Comparison of ENCODE assay signal across 26 cellular contexts in genomic region chr11:106708348-106708747, GRCh38.
DNase-seq lines count a peak whose midpoint lies in the region; ATAC-seq and TF ChIP-seq lines count a peak whose summit lies in the region.
"Had no signal": no experiment of that assay in that cellular context is flagged by ENCODE, and none has a peak within 500 bp of the region (broad histone marks: within the 10 kb centered on the region; RNA-seq: fewer than 3 reads in every experiment).

No MANE protein-coding gene starts in this region.

- TF ChIP-seq CTCF in spleen (IDR thresholded peaks at IDR 0.05 in 8 of 11, conservative IDR thresholded peaks at IDR 0.05 in 3 of 11): no peak

- H3K79me1 ChIP-seq in mesenchymal stem cell (replicated peaks; ENCODE audit: low read length, poor library complexity, severe bottlenecking): no peaks in the 10 kb centered on the region

- ATAC-seq in HG03196 (IDR thresholded peaks at IDR 0.05; ENCODE audit: unreplicated experiment): no peak
- ATAC-seq in natural killer cell treated with Interleukin-12 subunit alpha and Interleukin-12 subunit beta and Interleukin-15 and Interleukin-18, amount 100 ng/mL, for 72 hours: no peak

- no peak overlapping the region for H2BK12ac ChIP-seq in mesenchymal stem cell (ENCODE audit: low read length in 2 of 2)

- H3K4me3 ChIP-seq in mesenchymal stem cell (ENCODE audit: insufficient read depth in 1 of 2, low read depth in 1 of 2, low read length in 2 of 2) (no peak overlapping the region), spleen (no peak overlapping the region)
- H3K4me3 ChIP-seq: BLaER1 treated with 17β-estradiol and CSF1 and Interleukin-3, amounts not matched to agents 10 nM and 100 nM; HAP-1 had no signal

- H3K27me3 ChIP-seq in mesenchymal stem cell (ENCODE audit: control insufficient read depth in 1 of 2, insufficient read depth in 1 of 2, low read length in 2 of 2) (no peaks in the 10 kb centered on the region), spleen (replicated peaks in 1 of 7) (no peaks in the 10 kb centered on the region)
- H3K27me3 ChIP-seq: BLaER1 treated with 17β-estradiol and CSF1 and Interleukin-3, amounts not matched to agents 10 nM and 100 nM had no signal

- H2AK5ac ChIP-seq in mesenchymal stem cell (ENCODE audit: low read length, severe bottlenecking): peak overlapping the region; percentile 42

- intact Hi-C loops in spleen (cut with DNase I; ENCODE audit: low total_unique reads): no loop called here

- 44% methylated on average over 6 of the region's 7 CpGs for WGBS in mesenchymal stem cell
- 65 to 74% (median 68%) methylated on average over 7 of the region's 7 CpGs for WGBS in spleen, 5 donors

- DNase-seq in NCI-H2227 (lab: John Stamatoyannopoulos, UW; ENCODE audit: unreplicated experiment): peak; percentile 1
- no peak for DNase-seq in NCI-H2227 treated with DMSO at 0.1 percent for 48 hours (lab: John Stamatoyannopoulos, UW)
- DNase-seq in KBM-7: peak; percentile 1
- peak; percentile 18 for DNase-seq in mesenchymal stem cell
- peak; percentile 16 for DNase-seq in spleen
- no peak for DNase-seq in SIG-M5 (lab: John Stamatoyannopoulos, UW)
- DNase-seq in natural killer cell treated with Interleukin-12 subunit alpha and Interleukin-12 subunit beta and Interleukin-15 and Interleukin-18, amount 100 ng/mL, for 72 hours (ENCODE audit: low spot score): no peak
- DNase-seq: AML-193; CD4-positive, alpha-beta memory T cell; COR-L47; GOT3; HFFc6; NCI-H1048; NCI-H1417; NCI-H1694; NCI-H2029 treated with DMSO at 0.1 percent for 48 hours; NCI-H2171 treated with DMSO at 0.1 percent for 48 hours; NCI-H446; NCI-H524 treated with DMSO at 0.1 percent for 48 hours; NCI-H774; SK-N-SH; SW 1271 had no signal

- H3K27ac ChIP-seq in mesenchymal stem cell (ENCODE audit: low read length, poor library complexity, severe bottlenecking) (no peak overlapping the region), spleen (no peak overlapping the region)
- H3K27ac ChIP-seq: BLaER1 treated with 17β-estradiol and CSF1 and Interleukin-3, amounts not matched to agents 10 nM and 100 nM had no signal

- H3K4me3 Mint-ChIP-seq in natural killer cell treated with Interleukin-12 subunit alpha and Interleukin-12 subunit beta and Interleukin-15 and Interleukin-18, amount 100 ng/mL, for 72 hours: no peak overlapping the region
- H3K4me3 Mint-ChIP-seq: CD4-positive, alpha-beta memory T cell; HFFc6; IgD-negative memory B cell had no signal

- H3K14ac ChIP-seq in mesenchymal stem cell (ENCODE audit: low read length in 2 of 2): no peak overlapping the region

- H3K36me3 Mint-ChIP-seq in natural killer cell treated with Interleukin-12 subunit alpha and Interleukin-12 subunit beta and Interleukin-15 and Interleukin-18, amount 100 ng/mL, for 72 hours: no peaks in the 10 kb centered on the region
- H3K36me3 Mint-ChIP-seq: CD4-positive, alpha-beta memory T cell; IgD-negative memory B cell had no signal

- H2BK120ac ChIP-seq in mesenchymal stem cell (ENCODE audit: low read depth, low read length): no peak overlapping the region

- no peak overlapping the region for H2BK15ac ChIP-seq in mesenchymal stem cell (ENCODE audit: low read depth, poor library complexity, severe bottlenecking)

- in situ Hi-C loops in KBM-7 (cut with MboI; ENCODE audit: low pct_unique_long_range_greater_than_20kb, low sequenced_read_pairs): no loop called here

- H3K9ac ChIP-seq in mesenchymal stem cell (ENCODE audit: low read length): no peak overlapping the region
- H3K9ac ChIP-seq: BLaER1 treated with 17β-estradiol and CSF1 and Interleukin-3, amounts not matched to agents 10 nM and 100 nM; SK-N-SH had no signal

- H3K9me3 ChIP-seq in mesenchymal stem cell (ENCODE audit: control insufficient read depth, low read length): no peaks in the 10 kb centered on the region
- no peaks in the 10 kb centered on the region for H3K9me3 ChIP-seq in spleen
- H3K9me3 ChIP-seq: BLaER1 treated with 17β-estradiol and CSF1 and Interleukin-3, amounts not matched to agents 10 nM and 100 nM; HAP-1; SK-N-SH had no signal

- no peaks in the 10 kb centered on the region for H3K4me1 Mint-ChIP-seq in natural killer cell treated with Interleukin-12 subunit alpha and Interleukin-12 subunit beta and Interleukin-15 and Interleukin-18, amount 100 ng/mL, for 72 hours (ENCODE audit: low read depth in 2 of 2)
- H3K4me1 Mint-ChIP-seq: CD4-positive, alpha-beta memory T cell; IgD-negative memory B cell had no signal

- H3K4ac ChIP-seq in mesenchymal stem cell (ENCODE audit: low read depth in 1 of 2, low read length in 2 of 2): no peak overlapping the region

- H3K9me3 Mint-ChIP-seq in natural killer cell treated with Interleukin-12 subunit alpha and Interleukin-12 subunit beta and Interleukin-15 and Interleukin-18, amount 100 ng/mL, for 72 hours: peaks cover 11% of the 10 kb centered on the region

- H3K4me2 ChIP-seq in mesenchymal stem cell (ENCODE audit: low read length, poor library complexity, severe bottlenecking): no peak overlapping the region
- H3K4me2 ChIP-seq: BLaER1 treated with 17β-estradiol and CSF1 and Interleukin-3, amounts not matched to agents 10 nM and 100 nM; SK-N-SH had no signal

- H3K18ac ChIP-seq in mesenchymal stem cell (ENCODE audit: low read depth in 1 of 2, low read length in 2 of 2): peak overlapping the region in 1 of 2 experiments; percentile 57

- H3K23ac ChIP-seq in mesenchymal stem cell (ENCODE audit: low read length in 2 of 2): no peak overlapping the region

- H3K4me1 ChIP-seq in mesenchymal stem cell (ENCODE audit: control insufficient read depth, insufficient read depth, low read depth, low read length): no peaks in the 10 kb centered on the region
- H3K4me1 ChIP-seq in spleen: no peaks in the 10 kb centered on the region
- H3K4me1 ChIP-seq: BLaER1 treated with 17β-estradiol and CSF1 and Interleukin-3, amounts not matched to agents 10 nM and 100 nM; HAP-1 had no signal

- H3K36me3 ChIP-seq in mesenchymal stem cell (ENCODE audit: control insufficient read depth in 1 of 2, insufficient read depth in 2 of 2, low read depth in 1 of 2, low read length in 2 of 2): no peaks in the 10 kb centered on the region
- no peaks in the 10 kb centered on the region for H3K36me3 ChIP-seq in spleen
- H3K36me3 ChIP-seq: BLaER1 treated with 17β-estradiol and CSF1 and Interleukin-3, amounts not matched to agents 10 nM and 100 nM; HAP-1 had no signal

- H4K8ac ChIP-seq in mesenchymal stem cell (ENCODE audit: low read length): peak overlapping the region; percentile 41

- H3K27ac Mint-ChIP-seq in natural killer cell treated with Interleukin-12 subunit alpha and Interleukin-12 subunit beta and Interleukin-15 and Interleukin-18, amount 100 ng/mL, for 72 hours: no peak overlapping the region
- H3K27ac Mint-ChIP-seq: CD4-positive, alpha-beta memory T cell; HFFc6; IgD-negative memory B cell had no signal

- H4K91ac ChIP-seq in mesenchymal stem cell (ENCODE audit: low read length): peak overlapping the region; percentile 15

- H2BK5ac ChIP-seq in mesenchymal stem cell (ENCODE audit: low read depth, low read length, poor library complexity, severe bottlenecking): no peak overlapping the region

- no peaks in the 10 kb centered on the region for H3K27me3 Mint-ChIP-seq in natural killer cell treated with Interleukin-12 subunit alpha and Interleukin-12 subunit beta and Interleukin-15 and Interleukin-18, amount 100 ng/mL, for 72 hours
- H3K27me3 Mint-ChIP-seq: CD4-positive, alpha-beta memory T cell; IgD-negative memory B cell had no signal

- H2AFZ ChIP-seq in mesenchymal stem cell (ENCODE audit: low read depth, low read length): peak overlapping the region; percentile 42

- no peak for TF ChIP-seq POLR2A in spleen (IDR thresholded peaks at IDR 0.05)

Comparison
In these comparisons a context has a peak if more than half of its experiments do, and no peak if none do; other contexts are left out.
1. DNase-seq: peak in NCI-H2227 (single experiment), KBM-7 (single experiment), mesenchymal stem cell (single experiment) and spleen (single experiment); none in NCI-H2227 treated with DMSO at 0.1 percent for 48 hours (single experiment), SIG-M5 (single experiment) and natural killer cell treated with Interleukin-12 subunit alpha and Interleukin-12 subunit beta and Interleukin-15 and Interleukin-18, amount 100 ng/mL, for 72 hours (single experiment).